In the genomic region with DNA sequence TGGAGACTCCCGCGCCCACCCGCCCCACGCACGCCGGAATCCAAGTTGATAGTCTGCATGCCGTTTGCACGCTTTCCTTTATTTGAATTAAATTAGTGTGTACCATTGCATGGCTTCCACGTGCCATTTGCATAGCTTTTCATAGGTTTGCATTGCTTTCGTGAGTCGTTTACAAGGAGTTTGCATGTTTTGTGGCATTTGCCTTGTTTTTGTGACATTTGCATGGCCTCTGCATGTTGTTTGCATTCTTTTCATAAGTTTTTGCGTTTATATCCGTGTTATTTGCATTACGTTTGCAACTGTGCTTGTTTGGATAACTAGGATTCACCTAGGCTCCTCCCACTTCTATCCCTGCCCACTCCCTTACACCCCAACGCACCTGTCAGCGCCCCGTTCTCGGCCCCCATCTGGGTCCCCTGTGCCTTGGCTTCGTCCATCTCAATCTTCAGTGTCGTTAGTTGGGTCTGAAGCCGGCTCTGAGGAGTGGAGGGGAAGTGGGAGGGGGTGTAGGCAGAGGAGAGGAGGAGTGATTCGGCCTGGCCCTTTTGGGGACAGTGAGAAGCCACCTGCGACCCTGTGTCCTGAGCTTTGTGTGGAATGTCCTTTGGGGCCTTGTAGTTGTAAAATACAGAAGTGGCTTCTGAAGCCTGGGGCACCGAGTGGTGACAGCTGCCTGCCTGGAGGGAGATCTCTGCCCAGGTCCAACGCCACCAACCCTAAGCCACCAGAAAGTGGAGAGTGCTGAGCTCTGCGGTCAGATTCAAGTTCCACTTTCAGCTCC, we compare ENCODE assay signal across 8 cellular contexts. TPM values are rescaled to one million over a fixed set of nuclear protein-coding genes. Genes with fewer than 3 reads are reported as not detected.
DNase-seq lines count a peak whose midpoint lies in the region; ATAC-seq and TF ChIP-seq lines count a peak whose summit lies in the region.

No MANE protein-coding gene starts in this region.

- H3K4me3 ChIP-seq in cardiac muscle cell (peak overlapping the region; percentile 21), PC-9 (peak overlapping the region; percentile 64), epithelial cell of proximal tubule (ENCODE audit: low read depth, low read length) (peak overlapping the region; percentile 57), prostate gland (peak overlapping the region; percentile 28 to 29)

- H3K9me2 ChIP-seq in PC-9 (ENCODE audit: insufficient read depth) = no peaks in the 10 kb centered on the region

- peaks cover 5% of the 10 kb centered on the region for H3K4me1 ChIP-seq in cardiac muscle cell (ENCODE audit: low read depth)
- peaks cover 7% of the 10 kb centered on the region for H3K4me1 ChIP-seq in PC-9 (replicated peaks; ENCODE audit: insufficient read depth)
- H3K4me1 ChIP-seq in prostate gland (replicated peaks) = peaks cover 3% of the 10 kb centered on the region

- H3K27me3 ChIP-seq in cardiac muscle cell = no peaks in the 10 kb centered on the region
- H3K27me3 ChIP-seq in PC-9 (ENCODE audit: insufficient read depth, low read depth) = no peaks in the 10 kb centered on the region
- no peaks in the 10 kb centered on the region for H3K27me3 ChIP-seq in prostate gland (replicated peaks; ENCODE audit: insufficient read depth)

- TF ChIP-seq CTCF in cardiac muscle cell (IDR thresholded peaks at IDR 0.05; ENCODE audit: low read depth, low read length) = no peak
- TF ChIP-seq CTCF in PC-9 (conservative IDR thresholded peaks at IDR 0.05) = no peak; the same call in none of the 2 replicates
- TF ChIP-seq CTCF in epithelial cell of proximal tubule (conservative IDR thresholded peaks at IDR 0.05; ENCODE audit: low read depth, low read length) = no peak
- TF ChIP-seq CTCF in prostate gland (IDR thresholded peaks at IDR 0.05) = no peak
- TF ChIP-seq CTCF in GM10248 (IDR thresholded peaks at IDR 0.05; ENCODE audit: control extremely low read depth, extremely low read depth, low read depth, missing control alignments) = no peak

- H3F3A ChIP-seq in PC-9 (ENCODE audit: insufficient read depth, low read depth) = peaks cover 7% of the 10 kb centered on the region; the same call in 1 of the 2 replicates

- no peaks in the 10 kb centered on the region for H4K20me1 ChIP-seq in PC-9 (ENCODE audit: insufficient read depth)

- H3K9me3 ChIP-seq in cardiac muscle cell (ENCODE audit: low read depth) (no peaks in the 10 kb centered on the region), PC-9 (ENCODE audit: insufficient read depth, low read depth) (0 out of 2 replicates have a peak, but pooled peaks cover 4% of the 10 kb centered on the region), prostate gland (no peaks in the 10 kb centered on the region)

- ATAC-seq in left ventricle myocardium superior = no peak
- no peak for ATAC-seq in left colon

- H3K4me2 ChIP-seq in PC-9 = peak overlapping the region; percentile 96

- TF ChIP-seq POLR2A in prostate gland (IDR thresholded peaks at IDR 0.05) = no peak

- peak overlapping the region; percentile 62 for H3K27ac ChIP-seq in cardiac muscle cell
- H3K27ac ChIP-seq in PC-9 = no peak overlapping the region
- no peak overlapping the region for H3K27ac ChIP-seq in prostate gland

- POLR2A ChIA-PET in PC-9 (lab: Charles Lee; ENCODE audit: unreplicated experiment) (interaction anchor here (1.0 kb wide), 1 partner anchor 78 kb away, joined by 3 read pairs; no protein-coding TSS in a partner anchor), GM10248 (lab: Yijun Ruan, JAX) (interaction anchor here (0.7 to 1.6 kb wide), 2 partner anchors 13 to 14 kb away, joined by 4 to 7 read pairs; a partner anchor contains a TSS)

- H3K79me2 ChIP-seq in PC-9 (ENCODE audit: low read depth) = no peaks in the 10 kb centered on the region

- BruUV-seq in PC-9 (replicated peaks; lab: Mats Ljungman, UMichigan) = no TSS peak

- CTCF ChIA-PET in PC-9 (lab: Charles Lee) = interaction anchor here (0.5 kb wide), 1 partner anchor 19 kb away, joined by 3 read pairs; no protein-coding TSS in a partner anchor
- CTCF ChIA-PET in GM10248 (lab: Yijun Ruan, JAX) = interaction anchor here (0.9 to 9.2 kb wide), 12 partner anchors 12 to 98 kb away, joined by 3 to 192 read pairs (median 4); a partner anchor contains a TSS

- H3K36me3 ChIP-seq in cardiac muscle cell (no peaks in the 10 kb centered on the region), PC-9 (ENCODE audit: low read depth) (no peaks in the 10 kb centered on the region), prostate gland (no peaks in the 10 kb centered on the region)

- intact Hi-C loops in left ventricle myocardium superior (cut with micrococcal nuclease) (no loop called here), PC-9 (cut with micrococcal nuclease; ENCODE audit: unreplicated experiment) (no loop called here), prostate gland (cut with DNase I) (no loop called here), left colon (cut with DNase I, micrococcal nuclease) (loop anchor here in 1 of 2 donors (10.0 kb wide), 1 partner anchor 73 kb away; a partner anchor contains a TSS)

- 11% methylated on average over 26 of the region's 26 CpGs for WGBS in prostate gland

- H2AFZ ChIP-seq in PC-9 = peak overlapping the region; percentile 92

- DNase-seq in cardiac muscle cell (ENCODE audit: low read depth in 1 of 2, low spot score in 1 of 2) (peak in 1 of 2 donors; percentile 42), left ventricle myocardium superior (no peak), PC-9 (no peak), epithelial cell of proximal tubule (ENCODE audit: low read depth) (no peak), prostate gland (ENCODE audit: low spot score) (no peak), GM10248 (ENCODE audit: extremely low spot score) (no peak), left colon (no peak), GM19238 (ENCODE audit: insufficient read length, low spot score) (no peak)

RNA-seq across cellular contexts. Expression of a gene that starts 2.4 kb away (rescaled TPM):
- 1.4 and 2.2 TPM in 2 replicates for total RNA-seq in cardiac muscle cell
- 2.3 and 3.0 TPM in 2 replicates for polyA plus RNA-seq in cardiac muscle cell
- total RNA-seq in left ventricle myocardium superior = not detected
- not detected in 2 replicates for total RNA-seq in PC-9 (2021)
- total RNA-seq in epithelial cell of proximal tubule = not detected in 2 replicates
- not detected for total RNA-seq in prostate gland
- total RNA-seq in left colon = under 1 TPM; 0.40 to 0.50 TPM

RNA-seq across cellular contexts. Expression of a gene that starts 13.9 kb away (rescaled TPM):
- total RNA-seq in cardiac muscle cell (69.3 and 166 TPM in 2 replicates), left ventricle myocardium superior (49.7 TPM), PC-9 (2021) (2.7 and 3.3 TPM in 2 replicates), epithelial cell of proximal tubule (2.2 and 18.6 TPM in 2 replicates), prostate gland (10 to 100 TPM; 32.7 to 75.3 TPM), left colon (10 to 100 TPM; 14.8 to 27.5 TPM)
- polyA plus RNA-seq in cardiac muscle cell = 91.8 and 184 TPM in 2 replicates

RNA-seq across cellular contexts. Expression of a gene that starts 14.4 kb away (rescaled TPM):
- total RNA-seq in cardiac muscle cell = 2.1 and 4.3 TPM in 2 replicates
- polyA plus RNA-seq in cardiac muscle cell = 4.2 and 6.1 TPM in 2 replicates
- total RNA-seq in left ventricle myocardium superior = 22.9 TPM
- total RNA-seq in PC-9 (2021) = not detected in 2 replicates
- 0.58 and 1.2 TPM in 2 replicates for total RNA-seq in epithelial cell of proximal tubule
- 10 to 100 TPM; 33.5 to 35.4 TPM for total RNA-seq in prostate gland
- total RNA-seq in left colon = 10 to 100 TPM; 38.2 to 42.1 TPM

RNA-seq across cellular contexts. Expression of a gene that starts 28.3 kb away (rescaled TPM):
- total RNA-seq in cardiac muscle cell = 133 and 148 TPM in 2 replicates
- 130 and 148 TPM in 2 replicates for polyA plus RNA-seq in cardiac muscle cell
- total RNA-seq in left ventricle myocardium superior = 18.9 TPM
- 58.1 and 80.0 TPM in 2 replicates for total RNA-seq in PC-9 (2021)
- 78.6 and 91.6 TPM in 2 replicates for total RNA-seq in epithelial cell of proximal tubule
- 10 to 100 TPM; 71.2 to 75.7 TPM for total RNA-seq in prostate gland
- total RNA-seq in left colon = 10 to 100 TPM; 54.4 to 60.7 TPM

RNA-seq across cellular contexts. Expression of a gene that starts 54.2 kb away (rescaled TPM):
- total RNA-seq in cardiac muscle cell = 78.6 and 95.6 TPM in 2 replicates
- polyA plus RNA-seq in cardiac muscle cell = 34.9 and 53.4 TPM in 2 replicates
- 11.5 TPM for total RNA-seq in left ventricle myocardium superior
- total RNA-seq in PC-9 (2021) = 48.8 and 50.7 TPM in 2 replicates
- 22.7 and 79.5 TPM in 2 replicates for total RNA-seq in epithelial cell of proximal tubule
- total RNA-seq in prostate gland = 10 to 100 TPM; 42.4 to 67.0 TPM
- total RNA-seq in left colon = 10 to 100 TPM; 17.8 to 21.9 TPM
